ENCODE assay signal across 8 cellular contexts in genomic region chr7:35624299-35625186, GRCh38.
DNase-seq lines count a peak whose midpoint lies in the region; ATAC-seq and TF ChIP-seq lines count a peak whose summit lies in the region.

No MANE protein-coding gene starts in this region.

- no peaks in the 10 kb centered on the region for H3K27me3 ChIP-seq in CD8-positive, alpha-beta memory T cell (ENCODE audit: insufficient read depth, low read length, poor library complexity, severe bottlenecking)

- H3K27me3 Mint-ChIP-seq in CD8-positive, alpha-beta memory T cell, result peaks cover 0 to 2% of the 10 kb centered on the region in 2 donors
- no peaks in the 10 kb centered on the region for H3K27me3 Mint-ChIP-seq in neural crest cell (ENCODE audit: low read depth)

- peak in 4 of 5 donors; percentile 12 to 51 (median 30) for DNase-seq in CD8-positive, alpha-beta memory T cell
- DNase-seq in NCI-H526 (lab: John Stamatoyannopoulos, UW), result peak; percentile 64 to 78
- DNase-seq in activated CD8-positive, alpha-beta memory T cell treated with anti-CD3 and anti-CD28 coated beads, Interleukin-2, amount 50 U/mL, for 4 hours, result peak; percentile 29
- DNase-seq in fibroblast of peridontal ligament (ENCODE audit: extremely low read depth), result peak; percentile 40
- DNase-seq in neural crest cell (ENCODE audit: low read depth, low spot score), result peak; percentile 42
- DNase-seq in mucosa of gallbladder (ENCODE audit: low spot score), result no peak

- peak overlapping the region in 2 of 8 donors; percentile 58 to 71 for H3K27ac Mint-ChIP-seq in CD8-positive, alpha-beta memory T cell
- H3K27ac Mint-ChIP-seq in neural crest cell (ENCODE audit: unreplicated experiment), result no peak overlapping the region

- H3K4me3 Mint-ChIP-seq in CD8-positive, alpha-beta memory T cell, result no peak overlapping the region
- H3K4me3 Mint-ChIP-seq in neural crest cell, result no peak overlapping the region

- TF ChIP-seq CTCF in neural crest cell (conservative IDR thresholded peaks at IDR 0.05), result peak; percentile 92

- H3K9me3 ChIP-seq in CD8-positive, alpha-beta memory T cell (ENCODE audit: low read length), result no peaks in the 10 kb centered on the region

- CTCF ChIA-PET in CD8-positive, alpha-beta memory T cell (lab: Charles Lee), result interaction anchor here (0.6 to 2.9 kb wide), 19 partner anchors 9 to 285 kb away, joined by 3 to 21 read pairs (median 4); no protein-coding TSS in a partner anchor

- H3K36me3 Mint-ChIP-seq in CD8-positive, alpha-beta memory T cell, result peaks cover 3 to 18% (median 6%) of the 10 kb centered on the region in 3 donors
- H3K36me3 Mint-ChIP-seq in neural crest cell (ENCODE audit: low read depth), result no peaks in the 10 kb centered on the region

- ATAC-seq in GM19043 (IDR thresholded peaks at IDR 0.05; ENCODE audit: low read depth, unreplicated experiment) (peak; percentile 86), HG03196 (IDR thresholded peaks at IDR 0.05; ENCODE audit: unreplicated experiment) (peak; percentile 75)

- H3K4me1 Mint-ChIP-seq in CD8-positive, alpha-beta memory T cell, result peaks cover 2 to 9% (median 5%) of the 10 kb centered on the region in 3 donors
- no peaks in the 10 kb centered on the region for H3K4me1 Mint-ChIP-seq in neural crest cell

- H3K36me3 ChIP-seq in CD8-positive, alpha-beta memory T cell (ENCODE audit: insufficient read depth, low read length), result no peaks in the 10 kb centered on the region

- H3K4me1 ChIP-seq in CD8-positive, alpha-beta memory T cell (ENCODE audit: insufficient read depth, low read length), result no peaks in the 10 kb centered on the region

- H3K4me3 ChIP-seq in CD8-positive, alpha-beta memory T cell (ENCODE audit: low read length), result no peak overlapping the region

- no peak overlapping the region for H3K27ac ChIP-seq in CD8-positive, alpha-beta memory T cell (ENCODE audit: low read depth, low read length)

- POLR2A ChIA-PET in CD8-positive, alpha-beta memory T cell (lab: Charles Lee), result no interaction called here

- no peaks in the 10 kb centered on the region for H3K9me3 Mint-ChIP-seq in CD8-positive, alpha-beta memory T cell
- no peaks in the 10 kb centered on the region for H3K9me3 Mint-ChIP-seq in neural crest cell
